ENCODE assay signal across 11 cellular contexts in the genomic region with DNA sequence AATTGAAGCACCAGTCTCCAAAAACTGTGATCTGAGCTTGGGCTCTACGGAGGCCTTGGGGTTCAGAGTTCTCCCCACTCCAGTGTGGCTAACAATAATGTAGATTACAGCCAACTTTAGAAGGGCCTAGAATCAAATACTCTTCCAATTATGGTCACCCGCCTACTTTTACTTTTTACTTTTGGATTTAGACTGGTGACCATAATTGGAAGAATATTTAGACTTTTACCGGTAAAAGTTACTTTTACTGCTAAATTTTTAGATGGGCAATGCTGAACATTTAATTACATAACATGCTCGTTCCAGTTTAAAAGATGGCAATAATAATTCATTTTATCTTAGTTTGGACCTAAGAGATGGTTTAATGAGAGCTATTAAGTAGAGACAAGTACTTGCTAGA. TPM values are rescaled to one million over a fixed set of nuclear protein-coding genes. Genes with fewer than 3 reads are reported as not detected.
DNase-seq lines count a peak whose midpoint lies in the region; ATAC-seq lines count a peak whose summit lies in the region.
"Had no signal": no experiment of that assay in that cellular context is flagged by ENCODE, and none has a peak within 500 bp of the region (broad histone marks: within the 10 kb centered on the region; RNA-seq: fewer than 3 reads in every experiment).

No MANE protein-coding gene starts in this region.

- H3K4me3 Mint-ChIP-seq in activated naive CD8-positive, alpha-beta T cell treated with anti-CD3 and anti-CD28 coated beads, Interleukin-2, amount 50 U/mL, for 24 hours = no peak overlapping the region

- H3K27ac Mint-ChIP-seq in activated naive CD8-positive, alpha-beta T cell treated with anti-CD3 and anti-CD28 coated beads, Interleukin-2, amount 50 U/mL, for 24 hours = peak overlapping the region; percentile 34

- H3K27me3 ChIP-seq in ACC112 (ENCODE audit: insufficient read depth, low read length) (no peaks in the 10 kb centered on the region), right cardiac atrium (ENCODE audit: control insufficient read depth, insufficient read depth) (no peaks in the 10 kb centered on the region), skeletal muscle tissue (ENCODE audit: control insufficient read depth in 3 of 3, insufficient read depth in 3 of 3, low read length in 3 of 3) (no peaks in the 10 kb centered on the region)

- DNase-seq in activated naive CD8-positive, alpha-beta T cell treated with anti-CD3 and anti-CD28 coated beads, Interleukin-2, amount 50 U/mL, for 24 hours = no peak
- DNase-seq in right cardiac atrium = no peak
- no peak for DNase-seq in GM03348 (ENCODE audit: low spot score)
- no peak for DNase-seq in SK-N-DZ (ENCODE audit: low spot score)
- DNase-seq in NCI-H524 treated with DMSO at 0.1 percent for 48 hours (lab: John Stamatoyannopoulos, UW) = no peak
- no peak for DNase-seq in NCI-H128 (lab: John Stamatoyannopoulos, UW; ENCODE audit: unreplicated experiment)
- DNase-seq: AML-193; EL; stimulated activated CD4-positive, alpha-beta T cell treated with anti-CD3 and anti-CD28 coated beads, Interleukin-2, amount 100 ng/mL, for 48 hours had no signal

- peaks cover 44% of the 10 kb centered on the region for H3K4me1 Mint-ChIP-seq in activated naive CD8-positive, alpha-beta T cell treated with anti-CD3 and anti-CD28 coated beads, Interleukin-2, amount 50 U/mL, for 24 hours

- H3K9ac ChIP-seq in skeletal muscle tissue (ENCODE audit: low read depth in 1 of 3, low read length in 3 of 3) = peak overlapping the region in 2 of 3 donors; percentile 41 to 69

- H3K4me1 ChIP-seq in ACC112 (ENCODE audit: control insufficient read depth, insufficient read depth, low read length, unreplicated experiment) (peaks cover 49% of the 10 kb centered on the region), right cardiac atrium (ENCODE audit: control insufficient read depth, insufficient read depth, low read length) (peaks cover 17% of the 10 kb centered on the region), skeletal muscle tissue (ENCODE audit: control insufficient read depth in 3 of 3, insufficient read depth in 3 of 3, low read length in 3 of 3) (peaks cover 51 to 58% (median 56%) of the 10 kb centered on the region in 3 donors)

- H2AFZ ChIP-seq in ACC112 (ENCODE audit: low read length, unreplicated experiment) = no peak overlapping the region

- H3K4me3 ChIP-seq in ACC112 (ENCODE audit: low read depth, low read length) (no peak overlapping the region), right cardiac atrium (ENCODE audit: low read length) (no peak overlapping the region), skeletal muscle tissue (ENCODE audit: low read length in 3 of 3) (peak overlapping the region in 2 of 3 donors; percentile 6 to 46)

- no peaks in the 10 kb centered on the region for H3K9me3 Mint-ChIP-seq in activated naive CD8-positive, alpha-beta T cell treated with anti-CD3 and anti-CD28 coated beads, Interleukin-2, amount 50 U/mL, for 24 hours

- peak overlapping the region; percentile 84 for H3K27ac ChIP-seq in ACC112 (ENCODE audit: low read depth, low read length)
- peak overlapping the region; percentile 99 for H3K27ac ChIP-seq in right cardiac atrium (ENCODE audit: low read length)
- H3K27ac ChIP-seq in skeletal muscle tissue (ENCODE audit: low read depth, low read length) = peak overlapping the region; percentile 81

- WGBS in right cardiac atrium = 71% methylated on average over 4 of the region's 4 CpGs

- H3K27me3 Mint-ChIP-seq in activated naive CD8-positive, alpha-beta T cell treated with anti-CD3 and anti-CD28 coated beads, Interleukin-2, amount 50 U/mL, for 24 hours = no peaks in the 10 kb centered on the region

- peaks cover 47% of the 10 kb centered on the region for H3K36me3 Mint-ChIP-seq in activated naive CD8-positive, alpha-beta T cell treated with anti-CD3 and anti-CD28 coated beads, Interleukin-2, amount 50 U/mL, for 24 hours (ENCODE audit: low read depth)

- H3K36me3 ChIP-seq in ACC112 (ENCODE audit: insufficient read depth, low read length) = peaks cover 7% of the 10 kb centered on the region; the same call in 1 of the 2 replicates
- H3K36me3 ChIP-seq in skeletal muscle tissue (ENCODE audit: control insufficient read depth in 3 of 3, insufficient read depth in 3 of 3, low read length in 3 of 3) = peaks cover 2 to 13% (median 7%) of the 10 kb centered on the region in 3 donors

- peaks cover 11% of the 10 kb centered on the region for H3K79me2 ChIP-seq in ACC112 (ENCODE audit: control insufficient read depth, insufficient read depth, low read length, unreplicated experiment)

- intact Hi-C loops in right cardiac atrium (cut with DNase I) = no loop called here

- H3K9me3 ChIP-seq in right cardiac atrium (ENCODE audit: control insufficient read depth, low read length) (no peaks in the 10 kb centered on the region), skeletal muscle tissue (ENCODE audit: control insufficient read depth in 3 of 3, low read length in 3 of 3) (no peaks in the 10 kb centered on the region)

- ATAC-seq in activated naive CD8-positive, alpha-beta T cell treated with anti-CD3 and anti-CD28 coated beads, Interleukin-2, amount 50 U/mL, for 24 hours = no peak
- ATAC-seq in right cardiac atrium = no peak

RNA-seq across cellular contexts. Expression of gene PPTC7, which starts 39.2 kb away (rescaled TPM):
- total RNA-seq in right cardiac atrium (10 to 100 TPM; 46.6 to 82.8 (median 56.6) TPM), skeletal muscle tissue (6.3 TPM)
- polyA plus RNA-seq in right cardiac atrium = 31.5 TPM
- polyA plus RNA-seq in SK-N-DZ (2014; cell fraction: cytosol; rRNA removed) = 4.0 and 4.5 TPM in 2 replicates
- 3.6 and 8.1 TPM in 2 replicates for polyA plus RNA-seq in SK-N-DZ (2014; cell fraction: nucleus; rRNA removed)

RNA-seq across cellular contexts. Expression of gene RAD9B, which starts 41.8 kb away (rescaled TPM):
- total RNA-seq in right cardiac atrium (1 to 10 TPM in 3 of 4 donors, under 1 TPM in 1; 0.82 to 3.8 (median 1.8) TPM), skeletal muscle tissue (1.6 TPM)
- 0.36 TPM for polyA plus RNA-seq in right cardiac atrium
- polyA plus RNA-seq in SK-N-DZ (2014; cell fraction: cytosol; rRNA removed) = 0.28 and 0.42 TPM in 2 replicates
- 0.05 and 0.19 TPM in 2 replicates for polyA plus RNA-seq in SK-N-DZ (2014; cell fraction: nucleus; rRNA removed)

RNA-seq across cellular contexts. Expression of gene VPS29, which starts 42.1 kb away (rescaled TPM):
- total RNA-seq in right cardiac atrium (100 to 1,000 TPM in 1 of 4 donors, 10 to 100 TPM in 3; 74.3 to 107 (median 85.0) TPM), skeletal muscle tissue (73.1 TPM)
- polyA plus RNA-seq in right cardiac atrium = 151 TPM
- 88.4 and 108 TPM in 2 replicates for polyA plus RNA-seq in SK-N-DZ (2014; cell fraction: cytosol; rRNA removed)
- polyA plus RNA-seq in SK-N-DZ (2014; cell fraction: nucleus; rRNA removed) = 138 and 199 TPM in 2 replicates

Comparison
In these comparisons a context has a peak if more than half of its experiments do, and no peak if none do; other contexts are left out.
1. H3K4me3 ChIP-seq: peak in skeletal muscle tissue (2 of 3); none in ACC112 (single experiment) and right cardiac atrium (single experiment).
2. Peak in every context shown above with its lines, with median percentiles within 50 percentile points of each other: H3K27ac ChIP-seq.